ENCODE assay signal across 11 cellular contexts in the genomic region with DNA sequence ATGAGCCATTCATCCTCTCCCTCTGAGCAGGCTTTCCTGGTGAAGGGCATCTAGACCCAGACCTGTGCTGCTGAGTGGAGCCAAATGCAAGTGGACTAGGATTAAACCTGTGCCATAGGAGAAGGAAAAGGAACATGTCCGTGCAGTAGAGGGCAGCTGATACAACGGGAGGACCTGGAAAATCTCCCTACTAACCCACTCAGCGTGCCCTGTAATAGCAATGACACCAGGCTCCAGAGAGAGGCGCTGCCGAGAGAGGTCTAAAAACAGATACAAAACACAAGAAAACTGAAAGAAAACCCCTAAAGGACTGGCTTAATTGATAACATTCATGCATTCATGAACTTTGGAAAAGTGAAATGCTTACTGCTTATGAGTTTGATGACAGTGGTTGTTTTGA.
DNase-seq lines count a peak whose midpoint lies in the region; ATAC-seq and TF ChIP-seq lines count a peak whose summit lies in the region.
"Had no signal": no experiment of that assay in that cellular context is flagged by ENCODE, and none has a peak within 500 bp of the region (broad histone marks: within the 10 kb centered on the region; RNA-seq: fewer than 3 reads in every experiment).

No MANE protein-coding gene starts in this region.

- H3K4me3 ChIP-seq in GM06990 (replicated peaks; ENCODE audit: low read depth, low read length) (no peak overlapping the region), WERI-Rb-1 (ENCODE audit: low read depth, low read length) (no peak overlapping the region), sigmoid colon (no peak overlapping the region)

- peak; percentile 1 for TF ChIP-seq CTCF in GM06990 (IDR thresholded peaks at IDR 0.05; ENCODE audit: insufficient read depth, low read length, poor library complexity, severe bottlenecking)
- TF ChIP-seq CTCF in WERI-Rb-1 (IDR thresholded peaks at IDR 0.05; ENCODE audit: low read depth, low read length), result peak; percentile 25
- TF ChIP-seq CTCF in foreskin keratinocyte (conservative IDR thresholded peaks at IDR 0.05), result peak; percentile 30
- no peak for TF ChIP-seq CTCF in sigmoid colon (IDR thresholded peaks at IDR 0.05)

- ATAC-seq in foreskin keratinocyte (no peak), HG02938 (IDR thresholded peaks at IDR 0.05; ENCODE audit: unreplicated experiment) (no peak), GM19452 (IDR thresholded peaks at IDR 0.05; ENCODE audit: unreplicated experiment) (no peak)
- ATAC-seq: stimulated activated naive CD8-positive, alpha-beta T cell treated with anti-CD3 and anti-CD28 coated beads, Interleukin-15, amount 100 ng/mL, for 72 hours had no signal

- H3K4me1 ChIP-seq in foreskin keratinocyte, result peaks cover 16% of the 10 kb centered on the region
- H3K4me1 ChIP-seq in sigmoid colon, result peaks cover 0 to 80% (median 73%) of the 10 kb centered on the region in 4 donors

- no peaks in the 10 kb centered on the region for H3K27me3 Mint-ChIP-seq in activated CD4-positive, alpha-beta T cell treated with anti-CD3 and anti-CD28 coated beads, Interleukin-2, amount 10 ng/mL, durations not matched to agents 24 days and 14 days
- H3K27me3 Mint-ChIP-seq: stimulated activated naive CD8-positive, alpha-beta T cell treated with anti-CD3 and anti-CD28 coated beads, Interleukin-15, amount 100 ng/mL, for 72 hours had no signal

- peaks cover 10% of the 10 kb centered on the region for H3K36me3 Mint-ChIP-seq in activated CD4-positive, alpha-beta T cell treated with anti-CD3 and anti-CD28 coated beads, Interleukin-2, amount 10 ng/mL, durations not matched to agents 24 days and 14 days (ENCODE audit: low read depth)

- H3K27me3 ChIP-seq in GM06990 (replicated peaks; ENCODE audit: control insufficient read depth, insufficient read depth, low read length), result no peaks in the 10 kb centered on the region
- H3K27me3 ChIP-seq in WERI-Rb-1 (ENCODE audit: insufficient read depth, low read depth, severe bottlenecking), result no peaks in the 10 kb centered on the region
- no peaks in the 10 kb centered on the region for H3K27me3 ChIP-seq in foreskin keratinocyte
- no peaks in the 10 kb centered on the region for H3K27me3 ChIP-seq in sigmoid colon

- 74 to 86% methylated on average over 5 of the region's 5 CpGs for WGBS in sigmoid colon, 2 donors

- no peak for TF ChIP-seq POLR2A in sigmoid colon (IDR thresholded peaks at IDR 0.05)

- no peak overlapping the region for H3K27ac Mint-ChIP-seq in activated CD4-positive, alpha-beta T cell treated with anti-CD3 and anti-CD28 coated beads, Interleukin-2, amount 10 ng/mL, durations not matched to agents 24 days and 14 days
- H3K27ac Mint-ChIP-seq: stimulated activated naive CD8-positive, alpha-beta T cell treated with anti-CD3 and anti-CD28 coated beads, Interleukin-15, amount 100 ng/mL, for 72 hours had no signal

- H3K9me3 ChIP-seq in WERI-Rb-1 (ENCODE audit: severe bottlenecking) (no peaks in the 10 kb centered on the region), sigmoid colon (no peaks in the 10 kb centered on the region)

- intact Hi-C loops in sigmoid colon (cut with DNase I), result loop anchor here (2.0 to 10.0 kb wide), 4 partner anchors 61 to 463 kb away; a partner anchor contains a TSS
- intact Hi-C loops in activated CD4-positive, alpha-beta T cell treated with anti-CD3 and anti-CD28 coated beads, Interleukin-2, amount 10 ng/mL, durations not matched to agents 24 days and 14 days (cut with micrococcal nuclease), result loop anchor here (5.0 kb wide), 2 partner anchors 395 to 485 kb away; a partner anchor contains a TSS

- H3K36me3 ChIP-seq in GM06990 (ENCODE audit: control insufficient read depth, insufficient read depth, low read length) (peaks cover 6% of the 10 kb centered on the region), WERI-Rb-1 (peaks cover 26% of the 10 kb centered on the region), sigmoid colon (peaks cover 0 to 8% (median 0%) of the 10 kb centered on the region in 4 donors)

- no peak for TF ChIP-seq EP300 in sigmoid colon (IDR thresholded peaks at IDR 0.05)

- H3K4me3 Mint-ChIP-seq in activated CD4-positive, alpha-beta T cell treated with anti-CD3 and anti-CD28 coated beads, Interleukin-2, amount 10 ng/mL, durations not matched to agents 24 days and 14 days, result no peak overlapping the region
- H3K4me3 Mint-ChIP-seq: stimulated activated naive CD8-positive, alpha-beta T cell treated with anti-CD3 and anti-CD28 coated beads, Interleukin-15, amount 100 ng/mL, for 72 hours had no signal

- peaks cover 28% of the 10 kb centered on the region for H3K4me1 Mint-ChIP-seq in activated CD4-positive, alpha-beta T cell treated with anti-CD3 and anti-CD28 coated beads, Interleukin-2, amount 10 ng/mL, durations not matched to agents 24 days and 14 days

- H3K27ac ChIP-seq in WERI-Rb-1 (no peak overlapping the region), foreskin keratinocyte (no peak overlapping the region), sigmoid colon (peak overlapping the region; percentile 67 to 91 (median 82))
- H3K27ac ChIP-seq: HL-60 had no signal

- H3K9me3 Mint-ChIP-seq in activated CD4-positive, alpha-beta T cell treated with anti-CD3 and anti-CD28 coated beads, Interleukin-2, amount 10 ng/mL, durations not matched to agents 24 days and 14 days, result no peaks in the 10 kb centered on the region
- H3K9me3 Mint-ChIP-seq: stimulated activated naive CD8-positive, alpha-beta T cell treated with anti-CD3 and anti-CD28 coated beads, Interleukin-15, amount 100 ng/mL, for 72 hours had no signal

- DNase-seq in GM06990 (ENCODE audit: extremely low read depth, insufficient read length) (no peak), WERI-Rb-1 (peak; percentile 22), foreskin keratinocyte (no peak), sigmoid colon (no peak)
- DNase-seq in activated CD4-positive, CD25-positive, alpha-beta regulatory T cell treated with anti-CD3 and anti-CD28 coated beads, Interleukin-2, amount 50 U/mL, for 72 hours, result no peak
- DNase-seq in activated CD4-positive, alpha-beta T cell treated with anti-CD3 and anti-CD28 coated beads, Interleukin-2, amount 10 ng/mL, durations not matched to agents 24 days and 14 days, result no peak
- DNase-seq: stimulated activated CD4-positive, alpha-beta T cell treated with anti-CD3 and anti-CD28 coated beads, Interleukin-12 subunit alpha, Interleukin-12 subunit beta, amount 100 ng/mL, for 4 hours; stimulated activated naive CD8-positive, alpha-beta T cell treated with anti-CD3 and anti-CD28 coated beads, Interleukin-15, amount 100 ng/mL, for 72 hours had no signal

Comparison
In these comparisons a context has a peak if more than half of its experiments do, and no peak if none do; other contexts are left out.
1. CTCF ChIP-seq: peak in GM06990 (single experiment), WERI-Rb-1 (single experiment) and foreskin keratinocyte (single experiment); none in sigmoid colon (0 of 4).
2. H3K27ac ChIP-seq: peak in sigmoid colon (4 of 4); none in WERI-Rb-1 (single experiment) and foreskin keratinocyte (single experiment).